ENCODE assay signal across 12 cellular contexts in genomic region chr22:48577014-48577690, GRCh38.
DNase-seq lines count a peak whose midpoint lies in the region; ATAC-seq, FAIRE-seq and TF ChIP-seq lines count a peak whose summit lies in the region.
"Had no signal": no experiment of that assay in that cellular context is flagged by ENCODE, and none has a peak within 500 bp of the region (broad histone marks: within the 10 kb centered on the region; RNA-seq: fewer than 3 reads in every experiment).

No MANE protein-coding gene starts in this region.

- in situ Hi-C loops in HepG2 (cut with HindIII; ENCODE audit: extremely low pct_ligation_motif_present, low pct_unique_long_range_greater_than_20kb): no loop called here

- no TSS peak for BruUV-seq in HepG2 (replicated peaks; lab: Mats Ljungman, UMichigan)

- ATAC-seq in HepG2 (peak; percentile 11; the same call in 2 of the 3 replicates), right lobe of liver (no peak), WTC11 (0 out of 2 replicates have a peak, but pooled peaks have one; percentile 3)

- DNase-seq in HepG2 (ENCODE audit: low spot score) (no peak), right lobe of liver (no peak), WTC11 (ENCODE audit: low spot score) (peak; percentile 32), foreskin melanocyte (no peak), NCI-H446 treated with DMSO at 0.1 percent for 48 hours (lab: John Stamatoyannopoulos, UW) (no peak), SK-N-DZ (ENCODE audit: low spot score) (no peak), NCI-H226 (no peak)
- DNase-seq: HCEC 1CT, mammary epithelial cell had no signal

- no peak overlapping the region for H2AFZ ChIP-seq in HepG2 (ENCODE audit: low read length)

- H3K27ac Mint-ChIP-seq in WTC11: no peak overlapping the region
- H3K27ac Mint-ChIP-seq in nephron: no peak overlapping the region
- H3K27ac Mint-ChIP-seq: activated naive CD8-positive, alpha-beta T cell had no signal

- H3K36me3 ChIP-seq in HepG2 (replicated peaks in 1 of 2; ENCODE audit: control insufficient read depth in 1 of 2, insufficient read depth in 2 of 2, low read length in 2 of 2) (no peaks in the 10 kb centered on the region), right lobe of liver (no peaks in the 10 kb centered on the region)

- TF ChIP-seq RAD21 in HepG2 (CRISPR knock-in tag; IDR thresholded peaks at IDR 0.05): no peak

- H3K27me3 Mint-ChIP-seq in WTC11 (ENCODE audit: low read depth): peaks cover 8% of the 10 kb centered on the region; the same call in 1 of the 2 replicates
- peaks cover 52% of the 10 kb centered on the region for H3K27me3 Mint-ChIP-seq in nephron (ENCODE audit: low read depth)

- peaks cover 14% of the 10 kb centered on the region for H3K4me1 Mint-ChIP-seq in WTC11
- H3K4me1 Mint-ChIP-seq in nephron: peaks cover 16% of the 10 kb centered on the region

- H3K9me3 Mint-ChIP-seq in WTC11: peaks cover under 1% of the 10 kb centered on the region; the same call in 1 of the 2 replicates
- H3K9me3 Mint-ChIP-seq in nephron: peaks cover 3% of the 10 kb centered on the region

- intact Hi-C loops in HepG2 (cut with micrococcal nuclease; ENCODE audit: unreplicated experiment): loop anchor here (5.0 kb wide), 3 partner anchors 85 to 730 kb away; no protein-coding TSS in a partner anchor
- intact Hi-C loops in right lobe of liver (cut with DNase I): loop anchor here in 1 of 2 donors (5.0 kb wide), 1 partner anchor 725 kb away; no protein-coding TSS in a partner anchor

- TF ChIP-seq POLR2A in HepG2 (IDR thresholded peaks at IDR 0.05; ENCODE audit: insufficient read depth in 1 of 2, low read depth in 2 of 2, low read length in 2 of 2): no peak
- no peak for TF ChIP-seq POLR2A in right lobe of liver (IDR thresholded peaks at IDR 0.05)

- H3K4me3 Mint-ChIP-seq in WTC11 (peak overlapping the region; percentile 51), nephron (peak overlapping the region; percentile 61 to 83 (median 63))
- H3K4me3 Mint-ChIP-seq: activated naive CD8-positive, alpha-beta T cell had no signal

- TF ChIP-seq CTCF in HepG2 (CRISPR knock-in tag; IDR thresholded peaks at IDR 0.05) (peak; percentile 50), right lobe of liver (IDR thresholded peaks at IDR 0.05) (no peak), WTC11 (IDR thresholded peaks at IDR 0.05) (0 out of 2 replicates have a peak, but pooled peaks have one; percentile 20), nephron (IDR thresholded peaks at IDR 0.05; ENCODE audit: unreplicated experiment in 3 of 3) (peak in 1 of 3 experiments; percentile 39)

- no peaks in the 10 kb centered on the region for H3K9me3 ChIP-seq in HepG2 (ENCODE audit: low read length)
- H3K9me3 ChIP-seq in right lobe of liver: no peaks in the 10 kb centered on the region

- H3K27me3 ChIP-seq in HepG2 (ENCODE audit: control insufficient read depth in 1 of 2, insufficient read depth in 2 of 2, low read length in 2 of 2) (peaks cover 2 to 13% of the 10 kb centered on the region in 2 experiments; a peak in 3 of 5 replicates), right lobe of liver (peaks cover 0 to 10% of the 10 kb centered on the region in 2 donors)

- H3K4me1 ChIP-seq in HepG2 (ENCODE audit: insufficient read depth, low read length) (peaks cover 35% of the 10 kb centered on the region), right lobe of liver (no peaks in the 10 kb centered on the region)

- CTCF ChIA-PET in HepG2 (lab: Yijun Ruan, JAX; ENCODE audit: low intra/inter-chr PET ratio, low total read pairs) (no interaction called here), WTC11 (lab: Charles Lee) (interaction anchor here (0.6 to 2.1 kb wide), 14 partner anchors 9 to 728 kb away, joined by 3 to 9 read pairs (median 4); no protein-coding TSS in a partner anchor)

- H3K4me3 ChIP-seq in HepG2 (replicated peaks in 1 of 3; ENCODE audit: insufficient read depth in 1 of 3, low read depth in 2 of 3, low read length in 3 of 3) (peak overlapping the region in 1 of 3 experiments; percentile 3; a peak in 1 of 6 replicates), right lobe of liver (no peak overlapping the region)

- FAIRE-seq in HepG2 (lab: Jason Lieb, UNC): no peak

- H4K20me1 ChIP-seq in HepG2 (ENCODE audit: insufficient read depth, low read length): peaks cover 3% of the 10 kb centered on the region; the same call in 1 of the 2 replicates

- no peak overlapping the region for H3K9ac ChIP-seq in HepG2 (ENCODE audit: insufficient read depth, low read depth, low read length)
- H3K9ac ChIP-seq: KMS-11 had no signal

- POLR2A ChIA-PET in HepG2 (lab: Yijun Ruan, JAX) (no interaction called here), WTC11 (lab: Charles Lee) (no interaction called here)

- no peaks in the 10 kb centered on the region for H3K79me2 ChIP-seq in HepG2 (ENCODE audit: insufficient read depth, low read length)

- no peak for TF ChIP-seq EP300 in HepG2 (IDR thresholded peaks at IDR 0.05; ENCODE audit: low read depth in 2 of 2, low read length in 2 of 2)
- no peak for TF ChIP-seq EP300 in HepG2 (CRISPR knock-in tag; IDR thresholded peaks at IDR 0.05; ENCODE audit: borderline replicate concordance)

- H3K4me2 ChIP-seq in HepG2 (ENCODE audit: low read depth, low read length): peak overlapping the region; percentile 32; the same call in 1 of the 2 replicates
- H3K4me2 ChIP-seq: KMS-11 had no signal

- H3K36me3 Mint-ChIP-seq in WTC11 (0 out of 2 replicates have a peak, but pooled peaks cover under 1% of the 10 kb centered on the region), nephron (ENCODE audit: low read depth) (no peaks in the 10 kb centered on the region)
- H3K36me3 Mint-ChIP-seq: activated naive CD8-positive, alpha-beta T cell had no signal

- no CpG with 5 or more reads among the region's 29 CpGs for WGBS in HepG2 (ENCODE audit: low lambda C conversion rate)
- 30% methylated on average over 4 of the region's 29 CpGs for WGBS in right lobe of liver (ENCODE audit: insufficient coverage, low coverage, low lambda C conversion rate, missing lambda C conversion rate)

- H3K27ac ChIP-seq in HepG2 (ENCODE audit: extremely low read length, insufficient read depth, low read length): no peak overlapping the region
- no peak overlapping the region for H3K27ac ChIP-seq in right lobe of liver
- H3K27ac ChIP-seq: KMS-11 had no signal

TF ChIP-seq in HepG2, 621 proteins besides CTCF, POLR2A, EP300 and RAD21 (continues in another document):
- TF ChIP-seq HINFP (CRISPR knock-in tag; IDR thresholded peaks at IDR 0.05; ENCODE audit: low read depth): peak; percentile 95
- TF ChIP-seq STAG1 (CRISPR knock-in tag; IDR thresholded peaks at IDR 0.05): peak; percentile 30; the same call in 1 of the 2 replicates
- TF ChIP-seq FIP1L1 (IDR thresholded peaks at IDR 0.05; ENCODE audit: borderline replicate concordance, insufficient read depth, low read depth, low read length): no peak

TF ChIP-seq in WTC11, 78 proteins besides CTCF, POLR2A, EP300 and RAD21:
- TF ChIP-seq ZNF416 (CRISPR knock-in tag; IDR thresholded peaks at IDR 0.05): no peak

Comparison
In these comparisons a context has a peak if more than half of its experiments do, and no peak if none do; other contexts are left out.
1. ATAC-seq: peak in HepG2 (single experiment) and WTC11 (single experiment); none in right lobe of liver (0 of 4).
2. CTCF ChIP-seq: peak in HepG2 (single experiment) and WTC11 (single experiment); none in right lobe of liver (0 of 4).
3. Of the 50 proteins assayed by ChIP-seq in both HepG2 and WTC11: peak only in HepG2: ZNF263; only in WTC11: none; in both: CTCF; in neither: 48.